In the genomic region with DNA sequence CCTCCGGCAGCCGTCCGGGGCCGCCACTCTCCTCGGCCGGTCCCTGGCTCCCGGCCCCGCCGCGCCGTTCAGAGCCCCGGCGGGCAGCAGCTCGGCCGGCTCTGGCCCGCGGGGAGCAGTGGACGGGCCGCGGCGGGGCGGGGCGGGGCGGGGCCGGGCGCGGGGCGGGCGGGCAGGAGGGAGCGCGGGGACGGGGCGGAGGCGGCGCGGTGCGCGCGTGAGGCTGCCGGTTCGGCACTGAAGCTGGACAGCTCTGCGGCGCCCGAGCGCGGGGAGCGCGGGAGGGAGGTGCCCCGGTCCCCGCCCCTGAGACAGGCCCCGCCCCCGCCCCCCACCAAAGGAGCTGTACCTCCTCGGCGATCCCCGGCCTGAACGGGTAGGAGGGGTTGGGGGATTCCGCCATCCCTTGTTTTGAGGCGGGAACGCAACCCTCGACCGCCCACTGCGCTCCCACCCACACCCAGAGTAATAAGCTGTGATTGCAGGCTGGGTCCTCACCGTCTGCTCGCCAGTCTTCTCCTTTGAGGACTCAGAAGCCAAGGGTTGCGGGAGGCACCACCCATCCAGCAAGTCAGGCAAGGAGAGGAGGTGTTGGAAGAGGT, we compare ENCODE assay signal across 9 cellular contexts. TPM values are rescaled to one million over a fixed set of nuclear protein-coding genes. Genes with fewer than 3 reads are reported as not detected.
DNase-seq lines count a peak whose midpoint lies in the region; ATAC-seq and TF ChIP-seq lines count a peak whose summit lies in the region.
"Had no signal": no experiment of that assay in that cellular context is flagged by ENCODE, and none has a peak within 500 bp of the region (broad histone marks: within the 10 kb centered on the region; RNA-seq: fewer than 3 reads in every experiment).

A gene (minus strand): TSS at position 239 of the 602 bp plus-strand sequence. CDS start 50,747 bp downstream, outside the sequence.

- peaks cover 9% of the 10 kb centered on the region for H3K4me1 Mint-ChIP-seq in Caco-2 (ENCODE audit: low read depth, unreplicated experiment)

- no peak for ATAC-seq in GM21390 (IDR thresholded peaks at IDR 0.05; ENCODE audit: unreplicated experiment)
- ATAC-seq in GM19328 (IDR thresholded peaks at IDR 0.05; ENCODE audit: unreplicated experiment) = no peak
- ATAC-seq in HG03095 (IDR thresholded peaks at IDR 0.05; ENCODE audit: unreplicated experiment) = no peak
- ATAC-seq: gastrocnemius medialis had no signal

- TF ChIP-seq CTCF in Caco-2 (IDR thresholded peaks at IDR 0.05; ENCODE audit: insufficient read depth in 1 of 2, low read depth in 1 of 2, low read length in 1 of 2, severe bottlenecking in 1 of 2, unreplicated experiment in 1 of 2) = no peak

- peaks cover 8% of the 10 kb centered on the region; the same call in 1 of the 2 replicates for H3K4me1 ChIP-seq in Caco-2
- H3K4me1 ChIP-seq: gastrocnemius medialis had no signal

- no peak within 1 kb of the TSS for H3K27ac Mint-ChIP-seq in Caco-2 (ENCODE audit: unreplicated experiment)

- no peaks in the 10 kb centered on the region for H3K9me3 Mint-ChIP-seq in Caco-2 (ENCODE audit: unreplicated experiment)

- H3K36me3 ChIP-seq in Caco-2 (ENCODE audit: control insufficient read depth, insufficient read depth, low read length) (no peaks in the 10 kb centered on the region), MG63 (no peaks in the 10 kb centered on the region)
- H3K36me3 ChIP-seq: gastrocnemius medialis had no signal

- peaks cover 21% of the 10 kb centered on the region for H3K27me3 Mint-ChIP-seq in Caco-2 (ENCODE audit: insufficient read depth, unreplicated experiment)

- no peaks in the 10 kb centered on the region for H3K36me3 Mint-ChIP-seq in Caco-2 (ENCODE audit: insufficient read depth, unreplicated experiment)

- H3K4me3 ChIP-seq in Caco-2 (ENCODE audit: low read depth, low read length) (peak within 1 kb of the TSS; percentile 43), MG63 (peak within 1 kb of the TSS; percentile 33)
- H3K4me3 ChIP-seq: gastrocnemius medialis had no signal

- POLR2A ChIA-PET in Caco-2 (lab: Charles Lee) = interaction anchor here (0.6 kb wide), 1 partner anchor 57 kb away, joined by 4 read pairs; no protein-coding TSS in a partner anchor

- H3K27ac ChIP-seq in caudate nucleus (ENCODE audit: low read depth, low read length) = peak within 1 kb of the TSS; percentile 11
- H3K27ac ChIP-seq: gastrocnemius medialis had no signal

- H3K9me3 ChIP-seq in Caco-2 (no peaks in the 10 kb centered on the region), MG63 (no peaks in the 10 kb centered on the region)
- H3K9me3 ChIP-seq: gastrocnemius medialis had no signal

- peak; percentile 64 to 74 for DNase-seq in Caco-2
- peak; percentile 47 for DNase-seq in MG63
- DNase-seq in caudate nucleus (lab: John Stamatoyannopoulos, UW) = peak in 10 of 61 donors; percentile 20 to 58 (median 33)
- DNase-seq in myocyte (ENCODE audit: low read depth) = peak; percentile 33
- DNase-seq in DMS153 (lab: John Stamatoyannopoulos, UW) = no peak
- DNase-seq: gastrocnemius medialis had no signal

- no TSS peak for BruUV-seq in Caco-2 (replicated peaks; lab: Mats Ljungman, UMichigan)

- CTCF ChIA-PET in Caco-2 (lab: Charles Lee) = interaction anchor here (0.7 kb wide), 1 partner anchor 250 kb away, joined by 3 read pairs; no protein-coding TSS in a partner anchor

- H3K27me3 ChIP-seq in Caco-2 (replicated peaks; ENCODE audit: control insufficient read depth, insufficient read depth, low read length) (peaks cover 7% of the 10 kb centered on the region), MG63 (peaks cover 45% of the 10 kb centered on the region)

- peak within 1 kb of the TSS; percentile 59 for H3K4me3 Mint-ChIP-seq in Caco-2 (ENCODE audit: unreplicated experiment)

- intact Hi-C loops in Caco-2 (cut with micrococcal nuclease; ENCODE audit: unreplicated experiment) = loop anchor here (2.0 to 5.0 kb wide), 2 partner anchors 168 to 256 kb away; no protein-coding TSS in a partner anchor

RNA-seq across cellular contexts. Expression of the gene that starts here (rescaled TPM):
- total RNA-seq in Caco-2 (2022) = 13.9 and 17.6 TPM in 2 replicates
- total RNA-seq in MG63 (2014; rRNA removed; shearing (Covaris generic); ENCODE audit: low replicate concordance) = 2.7 TPM in 1 of 2 replicates, not detected in the other
- 0.10 and 0.11 TPM in 2 replicates for total RNA-seq in myocyte
- polyA plus RNA-seq in myocyte (2012) = 1.3 TPM
